ENCODE assay signal across 18 cellular contexts in the genomic region with DNA sequence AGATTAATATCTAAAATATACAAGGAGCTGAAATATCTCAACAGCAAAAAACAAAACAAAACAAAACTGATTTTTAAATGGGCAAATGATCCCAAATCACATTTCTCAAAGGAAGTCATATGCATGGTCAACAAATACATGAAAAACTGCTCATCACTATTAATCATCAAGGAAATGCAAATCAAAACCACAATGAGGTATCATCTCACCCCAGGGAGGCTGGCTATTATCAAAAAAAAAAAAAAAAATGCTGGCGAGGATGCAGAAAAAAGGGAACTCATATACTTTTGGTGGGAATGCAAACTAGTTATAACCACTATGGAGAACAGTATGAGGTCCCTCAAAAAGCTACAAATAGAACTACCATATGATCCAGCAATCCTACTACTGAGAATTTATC. TPM values are rescaled to one million over a fixed set of nuclear protein-coding genes. Genes with fewer than 3 reads are reported as not detected.
A peak's percentile ranks its signal among the peaks of the same experiment; 100 is the strongest.
DNase-seq lines count a peak whose midpoint lies in the region; ATAC-seq and TF ChIP-seq lines count a peak whose summit lies in the region.
"Had no signal": no experiment of that assay in that cellular context is flagged by ENCODE, and none has a peak within 500 bp of the region (broad histone marks: within the 10 kb centered on the region; RNA-seq: fewer than 3 reads in every experiment).

No MANE protein-coding gene starts in this region.

- H3K27ac Mint-ChIP-seq in activated naive CD8-positive, alpha-beta T cell, result peak overlapping the region; percentile 4
- H3K27ac Mint-ChIP-seq in activated naive CD8-positive, alpha-beta T cell treated with anti-CD3 and anti-CD28 coated beads for 36 hours, result no peak overlapping the region
- H3K27ac Mint-ChIP-seq in stimulated activated effector memory CD8-positive, alpha-beta T cell treated with anti-CD3 and anti-CD28 coated beads, Interleukin-12 subunit alpha, Interleukin-12 subunit beta, amount 100 ng/mL, for 72 hours, result no peak overlapping the region
- H3K27ac Mint-ChIP-seq: dendritic cell treated with granulocyte-macrophage colony-stimulating factor and Interleukin-4, amounts not matched to agents 40 ng/mL and 50 ng/mL, for 4 days; stimulated activated memory B cell treated with anti-CD40 and anti-IgM and Interleukin-4, amounts not matched to agents 10 μg/mL and 1 μg/mL and 100 μg/mL, for 72 hours had no signal

- no peak overlapping the region for H3K4me3 ChIP-seq in choroid plexus epithelial cell (ENCODE audit: low read depth, low read length)
- H3K4me3 ChIP-seq: gastrocnemius medialis had no signal

- H3K9me3 Mint-ChIP-seq in activated naive CD8-positive, alpha-beta T cell (ENCODE audit: low read depth), result no peaks in the 10 kb centered on the region
- H3K9me3 Mint-ChIP-seq in activated naive CD8-positive, alpha-beta T cell treated with anti-CD3 and anti-CD28 coated beads for 36 hours, result peaks cover 4% of the 10 kb centered on the region
- peaks cover 4% of the 10 kb centered on the region for H3K9me3 Mint-ChIP-seq in stimulated activated effector memory CD8-positive, alpha-beta T cell treated with anti-CD3 and anti-CD28 coated beads, Interleukin-12 subunit alpha, Interleukin-12 subunit beta, amount 100 ng/mL, for 72 hours

- peaks cover 72% of the 10 kb centered on the region for H3K4me1 Mint-ChIP-seq in activated naive CD8-positive, alpha-beta T cell (ENCODE audit: low read depth)
- peaks cover 62% of the 10 kb centered on the region for H3K4me1 Mint-ChIP-seq in activated naive CD8-positive, alpha-beta T cell treated with anti-CD3 and anti-CD28 coated beads for 36 hours
- H3K4me1 Mint-ChIP-seq in stimulated activated effector memory CD8-positive, alpha-beta T cell treated with anti-CD3 and anti-CD28 coated beads, Interleukin-12 subunit alpha, Interleukin-12 subunit beta, amount 100 ng/mL, for 72 hours, result peaks cover 64% of the 10 kb centered on the region

- peaks cover 6% of the 10 kb centered on the region for H3K36me3 Mint-ChIP-seq in activated naive CD8-positive, alpha-beta T cell
- peaks cover 20% of the 10 kb centered on the region for H3K36me3 Mint-ChIP-seq in activated naive CD8-positive, alpha-beta T cell treated with anti-CD3 and anti-CD28 coated beads for 36 hours
- peaks cover 12% of the 10 kb centered on the region for H3K36me3 Mint-ChIP-seq in stimulated activated effector memory CD8-positive, alpha-beta T cell treated with anti-CD3 and anti-CD28 coated beads, Interleukin-12 subunit alpha, Interleukin-12 subunit beta, amount 100 ng/mL, for 72 hours

- DNase-seq in activated naive CD8-positive, alpha-beta T cell treated with anti-CD3 and anti-CD28 coated beads for 36 hours, result no peak
- peak; percentile 22 for DNase-seq in OCI-M1 (lab: John Stamatoyannopoulos, UW)
- DNase-seq in choroid plexus epithelial cell (ENCODE audit: low read depth), result peak; percentile 57
- no peak for DNase-seq in stimulated activated effector memory CD8-positive, alpha-beta T cell treated with anti-CD3 and anti-CD28 coated beads, Interleukin-12 subunit alpha, Interleukin-12 subunit beta, amount 100 ng/mL, for 72 hours (ENCODE audit: low spot score in 2 of 2)
- DNase-seq in activated CD4-positive, alpha-beta T cell treated with anti-CD3 and anti-CD28 coated beads for 4 hours, result no peak
- DNase-seq: DMS153; gastrocnemius medialis; kidney glomerular epithelial cell; NCI-H1105; NCI-H446; retina; stimulated activated CD4-positive, alpha-beta T cell treated with anti-CD3 and anti-CD28 coated beads, Interleukin-4, amount 100 ng/mL, for 1 hour; T1000 had no signal

- no peak overlapping the region for H3K4me3 Mint-ChIP-seq in activated naive CD8-positive, alpha-beta T cell
- no peak overlapping the region for H3K4me3 Mint-ChIP-seq in activated naive CD8-positive, alpha-beta T cell treated with anti-CD3 and anti-CD28 coated beads for 36 hours
- peak overlapping the region; percentile 13 for H3K4me3 Mint-ChIP-seq in stimulated activated effector memory CD8-positive, alpha-beta T cell treated with anti-CD3 and anti-CD28 coated beads, Interleukin-12 subunit alpha, Interleukin-12 subunit beta, amount 100 ng/mL, for 72 hours
- H3K4me3 Mint-ChIP-seq: dendritic cell treated with granulocyte-macrophage colony-stimulating factor and Interleukin-4, amounts not matched to agents 40 ng/mL and 50 ng/mL, for 4 days; stimulated activated memory B cell treated with anti-CD40 and anti-IgM and Interleukin-4, amounts not matched to agents 10 μg/mL and 1 μg/mL and 100 μg/mL, for 72 hours had no signal

- no peak for TF ChIP-seq CTCF in choroid plexus epithelial cell (conservative IDR thresholded peaks at IDR 0.05; ENCODE audit: low read depth, low read length)

- ATAC-seq in stimulated activated effector memory CD8-positive, alpha-beta T cell treated with anti-CD3 and anti-CD28 coated beads, Interleukin-12 subunit alpha, Interleukin-12 subunit beta, amount 100 ng/mL, for 72 hours, result peak; percentile 67
- no peak for ATAC-seq in HG03025 (IDR thresholded peaks at IDR 0.05; ENCODE audit: low FRiP score, unreplicated experiment)
- ATAC-seq in GM21526 (IDR thresholded peaks at IDR 0.05; ENCODE audit: low FRiP score, unreplicated experiment), result no peak
- ATAC-seq: gastrocnemius medialis; stimulated activated memory B cell treated with anti-CD40 and anti-IgM and Interleukin-4, amounts not matched to agents 10 μg/mL and 1 μg/mL and 100 μg/mL, for 72 hours had no signal

- H3K27me3 Mint-ChIP-seq in activated naive CD8-positive, alpha-beta T cell, result no peaks in the 10 kb centered on the region
- H3K27me3 Mint-ChIP-seq in activated naive CD8-positive, alpha-beta T cell treated with anti-CD3 and anti-CD28 coated beads for 36 hours, result no peaks in the 10 kb centered on the region
- H3K27me3 Mint-ChIP-seq: dendritic cell treated with granulocyte-macrophage colony-stimulating factor and Interleukin-4, amounts not matched to agents 40 ng/mL and 50 ng/mL, for 4 days; stimulated activated memory B cell treated with anti-CD40 and anti-IgM and Interleukin-4, amounts not matched to agents 10 μg/mL and 1 μg/mL and 100 μg/mL, for 72 hours had no signal

RNA-seq across cellular contexts. Expression of gene REPS1, which starts 34.6 kb away (rescaled TPM):
- 10 to 100 TPM; 59.7 to 73.2 TPM for total RNA-seq in activated naive CD8-positive, alpha-beta T cell treated with anti-CD3 and anti-CD28 coated beads for 36 hours

Comparison
In these comparisons a context has a peak if more than half of its experiments do, and no peak if none do; other contexts are left out.
1. DNase-seq: peak in OCI-M1 (single experiment) and choroid plexus epithelial cell (single experiment); none in activated naive CD8-positive, alpha-beta T cell treated with anti-CD3 and anti-CD28 coated beads for 36 hours (single experiment), stimulated activated effector memory CD8-positive, alpha-beta T cell treated with anti-CD3 and anti-CD28 coated beads, Interleukin-12 subunit alpha, Interleukin-12 subunit beta, amount 100 ng/mL, for 72 hours (0 of 2) and activated CD4-positive, alpha-beta T cell treated with anti-CD3 and anti-CD28 coated beads for 4 hours (0 of 2).